In genomic region chr2:135822855-135823254, GRCh38 we compare ENCODE assay signal across 35 cellular contexts. TPM values are rescaled to one million over a fixed set of nuclear protein-coding genes. Genes with fewer than 3 reads are reported as not detected.
"Had no signal": no experiment of that assay in that cellular context is flagged by ENCODE, and none has a peak within 500 bp of the region (broad histone marks: within the 10 kb centered on the region; RNA-seq: fewer than 3 reads in every experiment).

No MANE protein-coding gene starts in this region.

- H3K27me3 Mint-ChIP-seq: activated CD4-positive, alpha-beta memory T cell treated with anti-CD3 and anti-CD28 coated beads for 36 hours; activated naive CD8-positive, alpha-beta T cell treated with anti-CD3 and anti-CD28 coated beads, Interleukin-2, amount 10 ng/mL, durations not matched to agents 7 days and 5 days; activated T-helper 17 cell treated with anti-CD3 and anti-CD28 coated beads, Interleukin-2, amount 50 U/mL, for 72 hours; brain had no signal

- H3K4me2 ChIP-seq: SK-N-SH had no signal

- FAIRE-seq: bronchial epithelial cell, TTC549 had no signal

- H3K27ac Mint-ChIP-seq: activated CD4-positive, alpha-beta memory T cell treated with anti-CD3 and anti-CD28 coated beads for 36 hours; activated naive CD8-positive, alpha-beta T cell treated with anti-CD3 and anti-CD28 coated beads, Interleukin-2, amount 10 ng/mL, durations not matched to agents 7 days and 5 days; activated T-cell treated with anti-CD3 and anti-CD28 coated beads, Interleukin-2, amount 50 U/mL, for 72 hours; activated T-helper 17 cell treated with anti-CD3 and anti-CD28 coated beads, Interleukin-2, amount 50 U/mL, for 72 hours; brain had no signal

- H3K4me3 Mint-ChIP-seq: activated CD4-positive, alpha-beta memory T cell treated with anti-CD3 and anti-CD28 coated beads for 36 hours; activated naive CD8-positive, alpha-beta T cell treated with anti-CD3 and anti-CD28 coated beads, Interleukin-2, amount 10 ng/mL, durations not matched to agents 7 days and 5 days; activated T-helper 17 cell treated with anti-CD3 and anti-CD28 coated beads, Interleukin-2, amount 50 U/mL, for 72 hours; brain had no signal

- H3K27me3 ChIP-seq: Peyer's patch, SJSA1 had no signal

- H3K36me3 Mint-ChIP-seq: brain had no signal

- H3K9ac ChIP-seq: SK-N-SH had no signal

- H3K36me3 ChIP-seq: Peyer's patch, SJSA1 had no signal

- ATAC-seq: activated T-cell treated with anti-CD3 and anti-CD28 coated beads, Interleukin-2, amount 50 U/mL, for 72 hours; activated T-helper 17 cell treated with anti-CD3 and anti-CD28 coated beads, Interleukin-2, amount 50 U/mL, for 72 hours; PC-3 had no signal

- H3K4me3 ChIP-seq: Peyer's patch, SJSA1 had no signal

- H3K9me3 ChIP-seq: SJSA1, SK-N-SH had no signal

- DNase-seq: activated CD4-positive, alpha-beta memory T cell treated with anti-CD3 and anti-CD28 coated beads for 36 hours; activated CD4-positive, alpha-beta T cell treated with anti-CD3 and anti-CD28 coated beads, Interleukin-2, amount 50 U/mL, for 1 hour; activated effector memory CD4-positive, alpha-beta T cell treated with anti-CD3 and anti-CD28 coated beads, Interleukin-2, amount 50 U/mL, for 16 hours; activated naive CD4-positive, alpha-beta T cell; activated naive CD4-positive, alpha-beta T cell treated with anti-CD3 and anti-CD28 coated beads, Interleukin-2, amount 50 U/mL, for 16 hours; activated naive CD8-positive, alpha-beta T cell treated with anti-CD3 and anti-CD28 coated beads, Interleukin-2, amount 10 ng/mL, durations not matched to agents 7 days and 5 days; activated T-cell treated with anti-CD3 and anti-CD28 coated beads, Interleukin-2, amount 50 U/mL, for 1 hour; activated T-cell treated with anti-CD3 and anti-CD28 coated beads, Interleukin-2, amount 50 U/mL, for 72 hours; anterior cingulate cortex; caudate nucleus; cerebellar nuclear complex; Karpas-422; NCI-H1092; NCI-H1417; NCI-H146; NCI-H187; NCI-H2029 treated with DMSO at 0.1 percent for 48 hours; NCI-H2107; NCI-H2171; NCI-H510A; NCI-H526; NCI-H748 treated with DMSO at 0.1 percent for 48 hours; NK-92 treated with Interleukin-12 subunit alpha and Interleukin-12 subunit beta, amount 100 ng/mL, for 24 hours; PC-3; Peyer's patch; RPMI8226; SHP77 treated with DMSO at 0.1 percent for 48 hours; SK-N-SH; T-helper 1 cell had no signal

- H3K27ac ChIP-seq: Peyer's patch, SJSA1 had no signal

RNA-seq across cellular contexts. Expression of gene LCT, which starts 14.1 kb away (rescaled TPM):
- total RNA-seq: bronchial epithelial cell, MCF 10A, PC-3, SJSA1 had no signal
- polyA plus RNA-seq: SK-N-SH had no signal
